ENCODE assay signal across 17 cellular contexts in the genomic region with DNA sequence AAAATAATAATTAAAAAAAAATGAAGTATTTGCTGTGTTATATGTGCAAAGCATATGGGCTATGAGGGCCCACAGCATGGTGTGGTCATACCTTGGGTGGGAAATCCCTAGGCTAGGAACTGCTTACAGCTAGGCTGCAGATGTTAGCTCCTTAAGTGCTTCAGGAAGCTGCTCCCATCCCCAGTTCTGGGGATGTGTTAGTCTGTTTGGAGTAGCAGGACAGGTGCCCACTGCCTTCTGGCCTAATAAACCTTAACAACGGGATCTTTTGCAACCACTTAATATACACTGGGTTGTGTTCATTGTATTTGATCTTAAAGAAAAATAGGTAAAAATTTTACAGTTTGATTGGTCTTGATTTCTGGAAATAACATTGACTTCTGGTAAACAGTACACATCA. TPM values are rescaled to one million over a fixed set of nuclear protein-coding genes. Genes with fewer than 3 reads are reported as not detected.
A peak's percentile ranks its signal among the peaks of the same experiment; 100 is the strongest.
DNase-seq lines count a peak whose midpoint lies in the region; ATAC-seq and TF ChIP-seq lines count a peak whose summit lies in the region.
"Had no signal": no experiment of that assay in that cellular context is flagged by ENCODE, and none has a peak within 500 bp of the region (broad histone marks: within the 10 kb centered on the region; RNA-seq: fewer than 3 reads in every experiment).

No MANE protein-coding gene starts in this region.

- H3K36me3 Mint-ChIP-seq in glutamatergic neuron (ENCODE audit: unreplicated experiment), result no peaks in the 10 kb centered on the region
- peaks cover 1% of the 10 kb centered on the region for H3K36me3 Mint-ChIP-seq in stimulated activated memory B cell treated with anti-CD40 and anti-IgM and Interleukin-4, amounts not matched to agents 10 μg/mL and 1 μg/mL and 100 μg/mL, for 72 hours

- H3K4me1 ChIP-seq in A673 (ENCODE audit: insufficient read depth, low read length, poor library complexity, severe bottlenecking) (peaks cover 53% of the 10 kb centered on the region), BLaER1 (peaks cover 47% of the 10 kb centered on the region), PC-9 (replicated peaks; ENCODE audit: insufficient read depth) (peaks cover 51% of the 10 kb centered on the region)

- CTCF ChIA-PET in A673 (lab: Charles Lee), result no interaction called here
- CTCF ChIA-PET in PC-9 (lab: Charles Lee), result no interaction called here

- BruUV-seq in A673 (replicated peaks; lab: Mats Ljungman, UMichigan), result no TSS peak
- no TSS peak for BruUV-seq in PC-9 (replicated peaks; lab: Mats Ljungman, UMichigan)

- no peak overlapping the region for H3K4me2 ChIP-seq in BLaER1
- H3K4me2 ChIP-seq in PC-9, result no peak overlapping the region

- ATAC-seq in stimulated activated memory B cell treated with anti-CD40 and anti-IgM and Interleukin-4, amounts not matched to agents 10 μg/mL and 1 μg/mL and 100 μg/mL, for 72 hours, result no peak
- ATAC-seq: gastroesophageal sphincter had no signal

- DNase-seq in A673 (ENCODE audit: low spot score), result no peak
- DNase-seq in PC-9, result no peak
- no peak for DNase-seq in glutamatergic neuron
- DNase-seq in kidney tubule cell (ENCODE audit: low spot score), result no peak
- no peak for DNase-seq in UCSD-AML1 (lab: John Stamatoyannopoulos, UW; ENCODE audit: unreplicated experiment)
- DNase-seq: activated CD4-positive, alpha-beta T cell treated with anti-CD3 and anti-CD28 coated beads for 1 hour; BE2C; cortex of kidney; NCI-H1417 treated with DMSO at 0.1 percent for 48 hours; NCI-H345; OCI-M1; ovary; T-helper 9 cell had no signal

- H3K9me3 Mint-ChIP-seq in glutamatergic neuron (ENCODE audit: unreplicated experiment), result peaks cover 18% of the 10 kb centered on the region
- no peaks in the 10 kb centered on the region for H3K9me3 Mint-ChIP-seq in stimulated activated memory B cell treated with anti-CD40 and anti-IgM and Interleukin-4, amounts not matched to agents 10 μg/mL and 1 μg/mL and 100 μg/mL, for 72 hours

- TF ChIP-seq CTCF in A673 (conservative IDR thresholded peaks at IDR 0.05; ENCODE audit: low read depth, low read length), result no peak
- no peak for TF ChIP-seq CTCF in PC-9 (conservative IDR thresholded peaks at IDR 0.05)
- no peak for TF ChIP-seq CTCF in glutamatergic neuron (IDR thresholded peaks at IDR 0.05; ENCODE audit: partially characterized antibody, unreplicated experiment)

- POLR2A ChIA-PET in A673 (lab: Charles Lee; ENCODE audit: low non-redundant PET), result interaction anchor here (0.5 kb wide), 1 partner anchor 822 kb away, joined by 3 read pairs; a partner anchor contains a TSS
- POLR2A ChIA-PET in PC-9 (lab: Charles Lee; ENCODE audit: unreplicated experiment), result no interaction called here

- 0 out of 2 replicates have a peak overlapping the region, but pooled peaks have one; percentile 6 for H3K9ac ChIP-seq in BLaER1

- no peaks in the 10 kb centered on the region for H3K9me2 ChIP-seq in PC-9 (ENCODE audit: insufficient read depth)

- peaks cover 100% of the 10 kb centered on the region for H3K79me2 ChIP-seq in PC-9 (ENCODE audit: low read depth)

- H3K4me3 Mint-ChIP-seq in glutamatergic neuron (ENCODE audit: unreplicated experiment), result peak overlapping the region; percentile 71
- H3K4me3 Mint-ChIP-seq in stimulated activated memory B cell treated with anti-CD40 and anti-IgM and Interleukin-4, amounts not matched to agents 10 μg/mL and 1 μg/mL and 100 μg/mL, for 72 hours, result no peak overlapping the region

- peaks cover 59% of the 10 kb centered on the region for H3K4me1 Mint-ChIP-seq in glutamatergic neuron (ENCODE audit: low read depth, unreplicated experiment)
- H3K4me1 Mint-ChIP-seq in stimulated activated memory B cell treated with anti-CD40 and anti-IgM and Interleukin-4, amounts not matched to agents 10 μg/mL and 1 μg/mL and 100 μg/mL, for 72 hours, result peaks cover 61% of the 10 kb centered on the region

- H3K27me3 ChIP-seq in A673 (replicated peaks; ENCODE audit: insufficient read depth, low read depth, low read length, poor library complexity), result no peaks in the 10 kb centered on the region
- no peaks in the 10 kb centered on the region for H3K27me3 ChIP-seq in BLaER1
- no peaks in the 10 kb centered on the region for H3K27me3 ChIP-seq in PC-9 (ENCODE audit: insufficient read depth, low read depth)
- H3K27me3 ChIP-seq: BE2C, gastroesophageal sphincter, ovary had no signal

- H3K27me3 Mint-ChIP-seq in glutamatergic neuron (ENCODE audit: unreplicated experiment), result peaks cover 4% of the 10 kb centered on the region
- H3K27me3 Mint-ChIP-seq in stimulated activated memory B cell treated with anti-CD40 and anti-IgM and Interleukin-4, amounts not matched to agents 10 μg/mL and 1 μg/mL and 100 μg/mL, for 72 hours, result no peaks in the 10 kb centered on the region

- peak overlapping the region; percentile 90 for H3K27ac Mint-ChIP-seq in glutamatergic neuron (ENCODE audit: unreplicated experiment)
- no peak overlapping the region for H3K27ac Mint-ChIP-seq in stimulated activated memory B cell treated with anti-CD40 and anti-IgM and Interleukin-4, amounts not matched to agents 10 μg/mL and 1 μg/mL and 100 μg/mL, for 72 hours

- H3K4me3 ChIP-seq in A673 (ENCODE audit: low read depth, low read length, poor library complexity, severe bottlenecking), result no peak overlapping the region
- no peak overlapping the region for H3K4me3 ChIP-seq in BLaER1
- H3K4me3 ChIP-seq in PC-9, result no peak overlapping the region
- H3K4me3 ChIP-seq: gastroesophageal sphincter, HAP-1, ovary had no signal

- H4K20me1 ChIP-seq in BLaER1 (peaks cover 45% of the 10 kb centered on the region), PC-9 (ENCODE audit: insufficient read depth) (peaks cover 4% of the 10 kb centered on the region)

- H3K36me3 ChIP-seq in A673 (ENCODE audit: insufficient read depth, low read length, poor library complexity, severe bottlenecking) (no peaks in the 10 kb centered on the region), BLaER1 (peaks cover 10% of the 10 kb centered on the region), PC-9 (ENCODE audit: low read depth) (no peaks in the 10 kb centered on the region)
- H3K36me3 ChIP-seq: BE2C, gastroesophageal sphincter, HAP-1, ovary had no signal

- H2AFZ ChIP-seq in PC-9, result no peak overlapping the region

- peak overlapping the region; percentile 8 for H3K27ac ChIP-seq in A673 (ENCODE audit: low read depth, low read length, poor library complexity, severe bottlenecking)
- H3K27ac ChIP-seq in BLaER1, result no peak overlapping the region
- H3K27ac ChIP-seq in PC-9, result 0 out of 2 replicates have a peak overlapping the region, but pooled peaks have one; percentile 20
- H3K27ac ChIP-seq: ovary had no signal

- intact Hi-C loops in A673 (cut with micrococcal nuclease; ENCODE audit: unreplicated experiment), result no loop called here
- intact Hi-C loops in PC-9 (cut with micrococcal nuclease; ENCODE audit: unreplicated experiment), result no loop called here

- H3K9me3 ChIP-seq in A673 (ENCODE audit: low read depth, low read length, poor library complexity, severe bottlenecking), result no peaks in the 10 kb centered on the region
- no peaks in the 10 kb centered on the region for H3K9me3 ChIP-seq in BLaER1
- H3K9me3 ChIP-seq in PC-9 (ENCODE audit: insufficient read depth, low read depth), result no peaks in the 10 kb centered on the region
- H3K9me3 ChIP-seq: BE2C, gastroesophageal sphincter, HAP-1, ovary had no signal

- H3F3A ChIP-seq in PC-9 (ENCODE audit: insufficient read depth, low read depth), result peaks cover 26% of the 10 kb centered on the region

RNA-seq across cellular contexts. Expression of a gene that starts 46.3 kb away (rescaled TPM):
- total RNA-seq in A673 (2021), result 106 and 107 TPM in 2 replicates
- total RNA-seq in PC-9 (2021), result 128 and 140 TPM in 2 replicates
- 240 TPM for total RNA-seq in glutamatergic neuron (ENCODE audit: unreplicated experiment)
